Comparison of ENCODE assay signal across 8 cellular contexts in genomic region chr1:86965012-86965826, GRCh38. TPM values are rescaled to one million over a fixed set of nuclear protein-coding genes. Genes with fewer than 3 reads are reported as not detected.
A peak's percentile ranks its signal among the peaks of the same experiment; 100 is the strongest.
DNase-seq lines count a peak whose midpoint lies in the region; ATAC-seq, FAIRE-seq and TF ChIP-seq lines count a peak whose summit lies in the region.

No MANE protein-coding gene starts in this region.

- H3K27me3 ChIP-seq in left lung = no peaks in the 10 kb centered on the region

- H3K4me1 ChIP-seq in left lung = peaks cover 0 to 8% of the 10 kb centered on the region in 2 donors

- no peaks in the 10 kb centered on the region for H3K36me3 ChIP-seq in left lung

- FAIRE-seq in GM12892 (lab: Jason Lieb, UNC) = peak; percentile 73

- H3K9me3 Mint-ChIP-seq in brain = peaks cover 6 to 30% (median 13%) of the 10 kb centered on the region in 5 experiments

- intact Hi-C loops in left lung (cut with DNase I) = no loop called here

- TF ChIP-seq POLR2A in GM12892 (IDR thresholded peaks at IDR 0.05; ENCODE audit: low read depth, low read length) = no peak

- TF ChIP-seq CTCF in brain (conservative IDR thresholded peaks at IDR 0.05) = peak; percentile 45 to 63
- TF ChIP-seq CTCF in left lung (IDR thresholded peaks at IDR 0.05) = peak; percentile 19 to 56

- H3K4me3 ChIP-seq in left lung = no peak overlapping the region

- no peaks in the 10 kb centered on the region for H3K4me1 Mint-ChIP-seq in brain

- ATAC-seq in left lung (peak; percentile 69), GM18861 (IDR thresholded peaks at IDR 0.05; ENCODE audit: unreplicated experiment) (no peak), GM21723 (IDR thresholded peaks at IDR 0.05; ENCODE audit: unreplicated experiment) (no peak)

- DNase-seq in CD1c-positive myeloid dendritic cell (ENCODE audit: extremely low spot score) (peak; percentile 8), GM12892 (ENCODE audit: insufficient read length) (no peak), NCI-H1105 (lab: John Stamatoyannopoulos, UW) (peak; percentile 21), left lung (no peak), NCI-H1930 (lab: John Stamatoyannopoulos, UW) (no peak)

- H3K27ac ChIP-seq in left lung = no peak overlapping the region

- no peak overlapping the region for H3K4me3 Mint-ChIP-seq in brain

- peaks cover 55% of the 10 kb centered on the region for H3K36me3 Mint-ChIP-seq in brain

- H3K9me3 ChIP-seq in left lung = no peaks in the 10 kb centered on the region

- H3K27ac Mint-ChIP-seq in brain = no peak overlapping the region

- no peaks in the 10 kb centered on the region for H3K27me3 Mint-ChIP-seq in brain

RNA-seq across cellular contexts. Expression of gene HS2ST1, which starts 50.8 kb away (rescaled TPM):
- polyA plus RNA-seq in GM12892 (2012; ENCODE audit: missing spikeins) = 16.0 TPM
- polyA plus RNA-seq in brain (ENCODE audit: insufficient read depth, low read depth, low replicate concordance) = 9.8 TPM
- total RNA-seq in left lung = 10 to 100 TPM; 22.5 to 25.9 TPM

RNA-seq across cellular contexts. Expression of gene SELENOF, which starts 51.3 kb away (rescaled TPM):
- polyA plus RNA-seq in GM12892 (2012; ENCODE audit: missing spikeins) = 122 TPM
- polyA plus RNA-seq in brain (ENCODE audit: insufficient read depth, low read depth, low replicate concordance) = 151 TPM
- 100 to 1,000 TPM; 248 to 302 TPM for total RNA-seq in left lung

Comparison
In these comparisons a context has a peak if more than half of its experiments do, and no peak if none do; other contexts are left out.
1. DNase-seq: peak in CD1c-positive myeloid dendritic cell (single experiment) and NCI-H1105 (single experiment); none in GM12892 (single experiment), left lung (0 of 2) and NCI-H1930 (0 of 2).